Comparison of ENCODE assay signal across 23 cellular contexts in genomic region chr1:68057564-68057963, GRCh38. TPM values are rescaled to one million over a fixed set of nuclear protein-coding genes. Genes with fewer than 3 reads are reported as not detected.
DNase-seq lines count a peak whose midpoint lies in the region; ATAC-seq, FAIRE-seq and TF ChIP-seq lines count a peak whose summit lies in the region.
"Had no signal": no experiment of that assay in that cellular context is flagged by ENCODE, and none has a peak within 500 bp of the region (broad histone marks: within the 10 kb centered on the region; RNA-seq: fewer than 3 reads in every experiment).

No MANE protein-coding gene starts in this region.

- no peak overlapping the region for H2BK120ac ChIP-seq in neuronal stem cell (ENCODE audit: low read depth, low read length)

- no peak overlapping the region for H2AFZ ChIP-seq in GM12878 (ENCODE audit: control insufficient read depth, low read depth, low read length)
- H2AFZ ChIP-seq in neuronal stem cell (ENCODE audit: low read length) = no peak overlapping the region

- POLR2A ChIA-PET in GM12878 (lab: Charles Lee) = no interaction called here

- H3K27ac ChIP-seq in GM12878 (ENCODE audit: control insufficient read depth, insufficient read depth) (no peak overlapping the region), neuronal stem cell (replicated peaks; ENCODE audit: low read length) (no peak overlapping the region)
- H3K27ac ChIP-seq: BLaER1 treated with 17β-estradiol and CSF1 and Interleukin-3, amounts not matched to agents 10 nM and 100 nM; dorsolateral prefrontal cortex had no signal

- H3K9me3 ChIP-seq in GM12878 (replicated peaks; ENCODE audit: control insufficient read depth, insufficient read depth, low read length) = no peaks in the 10 kb centered on the region
- H3K9me3 ChIP-seq in neuronal stem cell (replicated peaks in 1 of 2; ENCODE audit: control insufficient read depth in 2 of 2, insufficient read depth in 1 of 2, low read depth in 1 of 2, low read length in 2 of 2) = peaks cover 0 to 3% of the 10 kb centered on the region in 2 donors
- H3K9me3 ChIP-seq: Caco-2 had no signal

- no peak overlapping the region for H4K8ac ChIP-seq in neuronal stem cell (ENCODE audit: low read depth, low read length)

- no peak overlapping the region for H3K18ac ChIP-seq in neuronal stem cell (ENCODE audit: low read length)

- H3K36me3 ChIP-seq in H7 (replicated peaks; ENCODE audit: control insufficient read depth, insufficient read depth, low read length) (no peaks in the 10 kb centered on the region), GM12878 (ENCODE audit: control insufficient read depth in 2 of 2, insufficient read depth in 2 of 2, low read length in 1 of 2) (no peaks in the 10 kb centered on the region), neuronal stem cell (replicated peaks in 1 of 2; ENCODE audit: control insufficient read depth in 2 of 2, insufficient read depth in 2 of 2, low read length in 2 of 2) (no peaks in the 10 kb centered on the region)
- H3K36me3 ChIP-seq: BLaER1 treated with 17β-estradiol and CSF1 and Interleukin-3, amounts not matched to agents 10 nM and 100 nM had no signal

- no peak overlapping the region for H2BK15ac ChIP-seq in neuronal stem cell (ENCODE audit: low read length)

- no peaks in the 10 kb centered on the region for H3K79me1 ChIP-seq in neuronal stem cell (ENCODE audit: low read depth, low read length)

- no peak for TF ChIP-seq CTCF in GM12878 (IDR thresholded peaks at IDR 0.05 in 2 of 3, conservative IDR thresholded peaks at IDR 0.05 in 1 of 3; ENCODE audit: control insufficient read depth in 2 of 3, extremely low read depth in 1 of 3, insufficient read depth in 1 of 3, low read depth in 3 of 3, low read length in 3 of 3)

- WGBS in GM12878 (ENCODE audit: insufficient coverage, insufficient replicate concordance, low lambda C conversion rate, missing lambda C conversion rate) = 29% methylated on average over 3 of the region's 3 CpGs
- no CpG with 5 or more reads among the region's 3 CpGs for WGBS in neuronal stem cell (ENCODE audit: extremely low coverage in 2 of 2, insufficient read length in 2 of 2, insufficient replicate concordance in 1 of 2), 2 donors

- peak; percentile 39 for DNase-seq in ELF-1 (ENCODE audit: low read depth, low spot score)
- DNase-seq in H7 = peak; percentile 46
- DNase-seq in GM12878 (ENCODE audit: low read depth, low spot score) = no peak
- DNase-seq in iPS-NIHi7 (ENCODE audit: extremely low spot score) = peak; percentile 50
- DNase-seq in NOMO-1 treated with dmso at 0.1 percent for 144 hours (lab: John Stamatoyannopoulos, UW; ENCODE audit: unreplicated experiment) = no peak
- DNase-seq in DMS153 treated with DMSO at 0.1 percent for 48 hours (lab: John Stamatoyannopoulos, UW; ENCODE audit: unreplicated experiment) = no peak
- no peak for DNase-seq in neuronal stem cell (ENCODE audit: low spot score)
- DNase-seq in LoVo (ENCODE audit: low spot score) = no peak
- DNase-seq: activated CD4-positive, alpha-beta T cell treated with anti-CD3 and anti-CD28 coated beads, Interleukin-2, amount 50 U/mL, for 1 hour; Caco-2; central memory CD4-positive, alpha-beta T cell; dorsolateral prefrontal cortex; naive thymus-derived CD4-positive, alpha-beta T cell; NCI-H1092; NCI-H187 treated with DMSO at 0.1 percent for 48 hours; PC-3; stimulated activated CD4-positive, alpha-beta T cell treated with anti-CD3 and anti-CD28 coated beads, Interleukin-2, amount 100 ng/mL, for 24 hours; T-helper 9 cell had no signal

- no peak overlapping the region for H2BK12ac ChIP-seq in neuronal stem cell (ENCODE audit: low read length)

- no peaks in the 10 kb centered on the region for H4K20me1 ChIP-seq in GM12878 (ENCODE audit: control insufficient read depth, insufficient read depth)
- H4K20me1 ChIP-seq: BLaER1 treated with 17β-estradiol and CSF1 and Interleukin-3, amounts not matched to agents 10 nM and 100 nM had no signal

- CTCF ChIA-PET in GM12878 (lab: Yijun Ruan, JAX) = interaction anchor here (1.2 to 2.2 kb wide), 4 partner anchors 206 to 453 kb away, joined by 3 to 9 read pairs (median 4); no protein-coding TSS in a partner anchor

- H3K14ac ChIP-seq in neuronal stem cell (ENCODE audit: low read length) = no peak overlapping the region

- no peak for TF ChIP-seq EP300 in GM12878 (IDR thresholded peaks at IDR 0.05; ENCODE audit: borderline replicate concordance in 1 of 2, control insufficient read depth in 1 of 2, low read depth in 2 of 2, low read length in 2 of 2)

- H3K4me2 ChIP-seq in GM12878 (ENCODE audit: control insufficient read depth, insufficient read depth) (no peak overlapping the region), neuronal stem cell (ENCODE audit: insufficient read depth, low read length, poor library complexity, severe bottlenecking) (no peak overlapping the region)
- H3K4me2 ChIP-seq: BLaER1 treated with 17β-estradiol and CSF1 and Interleukin-3, amounts not matched to agents 10 nM and 100 nM; smooth muscle cell had no signal

- no peak for TF ChIP-seq POLR2A in GM12878 (IDR thresholded peaks at IDR 0.05; ENCODE audit: low read depth, low read length)

- H3K9ac ChIP-seq in GM12878 (ENCODE audit: control insufficient read depth, insufficient read depth, low read length) (no peak overlapping the region), neuronal stem cell (ENCODE audit: low read depth, low read length, poor library complexity) (no peak overlapping the region)
- H3K9ac ChIP-seq: BLaER1 treated with 17β-estradiol and CSF1 and Interleukin-3, amounts not matched to agents 10 nM and 100 nM had no signal

- no peak overlapping the region for H3K4ac ChIP-seq in neuronal stem cell (ENCODE audit: low read length)

- no peaks in the 10 kb centered on the region for H3K79me2 ChIP-seq in GM12878 (ENCODE audit: control insufficient read depth, insufficient read depth, low read length)

- no peak overlapping the region for H3K23ac ChIP-seq in neuronal stem cell (ENCODE audit: low read depth, low read length, poor library complexity)

- FAIRE-seq in GM12878 (lab: Jason Lieb, UNC) = no peak
- FAIRE-seq: astrocyte had no signal

- in situ Hi-C loops in GM12878 (cut with MboI) = no loop called here

- SMC1A ChIA-PET in GM12878 (lab: Charles Lee; ENCODE audit: uncharacterized antibody, unreplicated experiment) = interaction anchor here (0.7 kb wide), 1 partner anchor 39 kb away, joined by 3 read pairs; no protein-coding TSS in a partner anchor

- no peak overlapping the region for H4K91ac ChIP-seq in neuronal stem cell (ENCODE audit: low read depth, low read length, poor library complexity)

- no peak for TF ChIP-seq RAD21 in GM12878 (IDR thresholded peaks at IDR 0.05; ENCODE audit: insufficient read depth, low read depth, low read length)

- ATAC-seq in GM12878 = peak; percentile 74
- ATAC-seq: activated T-helper 17 cell treated with anti-CD3 and anti-CD28 coated beads, Interleukin-2, amount 50 U/mL, for 72 hours; naive thymus-derived CD4-positive, alpha-beta T cell; PC-3; Right ventricle myocardium inferior had no signal

- RAD21 ChIA-PET in GM12878 (lab: Charles Lee; ENCODE audit: unreplicated experiment) = interaction anchor here (1.4 kb wide), 1 partner anchor 291 kb away, joined by 8 read pairs; no protein-coding TSS in a partner anchor

- BruUV-seq in GM12878 (replicated peaks; lab: Mats Ljungman, UMichigan) = no TSS peak

- H2BK5ac ChIP-seq in neuronal stem cell (ENCODE audit: low read length) = no peak overlapping the region

- intact Hi-C loops in GM12878 (cut with micrococcal nuclease; ENCODE audit: unreplicated experiment) = loop anchor here (5.0 kb wide), 1 partner anchor 290 kb away; no protein-coding TSS in a partner anchor

- H3K4me3 ChIP-seq in H7 (ENCODE audit: insufficient read depth, low read depth, low read length) = no peak overlapping the region
- no peak overlapping the region for H3K4me3 ChIP-seq in GM12878
- H3K4me3 ChIP-seq in neuronal stem cell (ENCODE audit: low read length in 2 of 2) = peak overlapping the region in 1 of 2 donors; percentile 1
- H3K4me3 ChIP-seq: BLaER1 treated with 17β-estradiol and CSF1 and Interleukin-3, amounts not matched to agents 10 nM and 100 nM; dorsolateral prefrontal cortex; smooth muscle cell had no signal

- no peak overlapping the region for H2AK5ac ChIP-seq in neuronal stem cell (ENCODE audit: low read depth, low read length)

- H3K27me3 ChIP-seq in H7 (ENCODE audit: control insufficient read depth, insufficient read depth, low read length) (no peaks in the 10 kb centered on the region), GM12878 (replicated peaks in 1 of 2; ENCODE audit: control insufficient read depth in 2 of 2, insufficient read depth in 2 of 2, low read length in 1 of 2) (no peaks in the 10 kb centered on the region), neuronal stem cell (ENCODE audit: control insufficient read depth in 3 of 3, insufficient read depth in 3 of 3, low read depth in 1 of 3, low read length in 3 of 3) (no peaks in the 10 kb centered on the region)
- H3K27me3 ChIP-seq: BLaER1 treated with 17β-estradiol and CSF1 and Interleukin-3, amounts not matched to agents 10 nM and 100 nM; dorsolateral prefrontal cortex had no signal

- no peaks in the 10 kb centered on the region for H3K4me1 ChIP-seq in GM12878 (ENCODE audit: control insufficient read depth, insufficient read depth, low read length)
- H3K4me1 ChIP-seq in neuronal stem cell (ENCODE audit: control insufficient read depth in 2 of 2, insufficient read depth in 1 of 2, low read depth in 1 of 2, low read length in 2 of 2) = no peaks in the 10 kb centered on the region
- H3K4me1 ChIP-seq: BLaER1 treated with 17β-estradiol and CSF1 and Interleukin-3, amounts not matched to agents 10 nM and 100 nM; Caco-2 had no signal

RNA-seq across cellular contexts. Expression of gene DIRAS3, which starts 7.1 kb away (rescaled TPM):
- 0.10 TPM in 1 of 2 replicates, not detected in the other for total RNA-seq in H7 (2014; rRNA removed; shearing (Covaris generic))
- not detected in 2 replicates for total RNA-seq in GM12878 (2013; cell fraction: nucleolus; rRNA removed)
- total RNA-seq in GM12878 (2014; rRNA removed) (not detected in 2 replicates), GM12878 (2014; rRNA removed; fragmentation: Illumina TruSeq; extraction: Trizol) (not detected in 2 replicates), GM12878 (2021) (not detected in 2 replicates)
- polyA plus RNA-seq in GM12878 (2011; ENCODE audit: low read depth) = not detected
- polyA plus RNA-seq in GM12878 (2011; rRNA removed) (not detected in 2 replicates), GM12878 (2014; fragmentation: Illumina TruSeq; extraction: Trizol) (not detected in 2 replicates), GM12878 (2014; fragmentation: Nextera tagmentation; extraction: Ambion mirVana) (not detected), GM12878 (2014; rRNA removed) (not detected in 2 replicates), GM12878 (2016; fragmentation: Nextera tagmentation; extraction: Ambion mirVana) (not detected)
- polyA plus RNA-seq in GM12878 (2011; cell fraction: cytosol; rRNA removed) = not detected in 2 replicates
- not detected in 2 replicates for polyA plus RNA-seq in GM12878 (2011; cell fraction: nucleus; rRNA removed)
- polyA plus RNA-seq in GM12878 (2012) = not detected in 2 replicates
- polyA minus RNA-seq in GM12878 (2011; rRNA and poly(A)+ RNA removed) = not detected in 2 replicates
- polyA minus RNA-seq in GM12878 (2011; cell fraction: cytosol; rRNA and poly(A)+ RNA removed) = not detected in 2 replicates
- not detected in 2 replicates for polyA minus RNA-seq in GM12878 (2011; cell fraction: nucleus; rRNA and poly(A)+ RNA removed)
- not detected for polyA plus RNA-seq in neuronal stem cell (2013, experiment 1 of 2)
- not detected for polyA plus RNA-seq in neuronal stem cell (2013, experiment 2 of 2)
- total RNA-seq: activated T-helper 17 cell treated with anti-CD3 and anti-CD28 coated beads, Interleukin-2, amount 50 U/mL, for 72 hours; Caco-2; naive thymus-derived CD4-positive, alpha-beta T cell; PC-3 had no signal
- polyA plus RNA-seq: naive thymus-derived CD4-positive, alpha-beta T cell had no signal

Comparison
In these comparisons a context has a peak if more than half of its experiments do, and no peak if none do; other contexts are left out.
1. DNase-seq: peak in ELF-1 (single experiment), H7 (single experiment) and iPS-NIHi7 (single experiment); none in GM12878 (single experiment), NOMO-1 treated with dmso at 0.1 percent for 144 hours (single experiment), DMS153 treated with DMSO at 0.1 percent for 48 hours (single experiment), neuronal stem cell (single experiment) and LoVo (single experiment).